In the genomic region with DNA sequence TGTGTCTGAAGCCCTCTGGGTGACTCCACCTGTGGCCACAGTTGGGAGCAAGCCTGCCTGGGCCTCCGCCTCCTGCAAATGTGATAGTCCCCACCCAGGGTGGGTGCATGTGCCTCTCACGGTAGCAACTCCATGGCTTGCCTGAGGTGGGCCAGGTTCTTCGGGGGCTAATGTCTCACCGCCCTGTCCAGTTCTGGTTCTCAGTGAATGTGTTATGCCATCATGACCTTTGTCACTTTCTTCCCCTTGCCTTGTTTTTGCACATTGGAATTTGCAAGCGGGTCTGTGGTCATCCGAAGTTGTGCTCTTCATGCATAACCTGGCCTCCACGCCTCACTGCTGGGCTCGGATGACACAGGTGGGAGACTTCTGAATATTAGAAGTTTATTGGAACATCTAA, we compare ENCODE assay signal across 20 cellular contexts. TPM values are rescaled to one million over a fixed set of nuclear protein-coding genes. Genes with fewer than 3 reads are reported as not detected.
"Had no signal": no experiment of that assay in that cellular context is flagged by ENCODE, and none has a peak within 500 bp of the region (broad histone marks: within the 10 kb centered on the region; RNA-seq: fewer than 3 reads in every experiment).

No MANE protein-coding gene starts in this region.

- ATAC-seq: left ventricle myocardium superior; naive thymus-derived CD4-positive, alpha-beta T cell; psoas muscle; sciatic nerve; stimulated activated memory B cell treated with anti-CD40 and anti-IgM and Interleukin-4, amounts not matched to agents 10 μg/mL and 1 μg/mL and 100 μg/mL, for 72 hours had no signal

- DNase-seq: colonic mucosa; dermis blood vessel endothelial cell; endodermal cell; foreskin melanocyte; head of caudate nucleus; hypothalamus; islet precursor cell; left ventricle myocardium superior; naive thymus-derived CD4-positive, alpha-beta T cell; psoas muscle; retina; stimulated activated CD4-positive, alpha-beta T cell treated with anti-CD3 and anti-CD28 coated beads, Interleukin-15, amount 100 ng/mL, for 24 hours; stimulated activated CD4-positive, alpha-beta T cell treated with anti-CD3 and anti-CD28 coated beads, Interleukin-1b, Interleukin-23, amount 100 ng/mL, for 48 hours; stimulated activated CD4-positive, alpha-beta T cell treated with anti-CD3 and anti-CD28 coated beads, Interleukin-4, amount 100 ng/mL, for 24 hours; testis had no signal

- H3K9me3 ChIP-seq: colonic mucosa, neutrophil, psoas muscle, spleen, testis, tibial nerve had no signal

- H3K4me1 ChIP-seq: colonic mucosa, psoas muscle, spleen, tibial nerve had no signal

- H3K27ac ChIP-seq: colonic mucosa, neutrophil, psoas muscle, spleen, testis, tibial nerve had no signal

- H3K36me3 ChIP-seq: colonic mucosa, neutrophil, spleen, tibial nerve had no signal

- H3K4me3 ChIP-seq: colonic mucosa, psoas muscle, spleen, testis, tibial nerve had no signal

- H3K27me3 ChIP-seq: colonic mucosa, neutrophil, testis, tibial nerve had no signal

RNA-seq across cellular contexts. Expression of gene SHROOM2, which starts 39.7 kb away (rescaled TPM):
- total RNA-seq: naive thymus-derived CD4-positive, alpha-beta T cell had no signal
- polyA plus RNA-seq: naive thymus-derived CD4-positive, alpha-beta T cell had no signal
